ENCODE assay signal across 21 cellular contexts in genomic region chr20:1757072-1757471, GRCh38.
A peak's percentile ranks its signal among the peaks of the same experiment; 100 is the strongest.
DNase-seq lines count a peak whose midpoint lies in the region; ATAC-seq and TF ChIP-seq lines count a peak whose summit lies in the region.
"Had no signal": no experiment of that assay in that cellular context is flagged by ENCODE, and none has a peak within 500 bp of the region (broad histone marks: within the 10 kb centered on the region; RNA-seq: fewer than 3 reads in every experiment).

No MANE protein-coding gene starts in this region.

- POLR2A ChIA-PET in OCI-LY7 (lab: Charles Lee), result no interaction called here

- H3K27me3 ChIP-seq in tibial nerve, result no peaks in the 10 kb centered on the region
- H3K27me3 ChIP-seq: ovary had no signal

- H3K36me3 ChIP-seq in tibial nerve, result no peaks in the 10 kb centered on the region
- no peaks in the 10 kb centered on the region for H3K36me3 ChIP-seq in OCI-LY7 (ENCODE audit: insufficient read depth, low read length)
- H3K36me3 ChIP-seq: cardiac muscle cell, heart left ventricle, ovary had no signal

- H2AFZ ChIP-seq in OCI-LY7 (ENCODE audit: low read length), result no peak overlapping the region

- peak overlapping the region in 3 of 4 donors; percentile 42 to 62 (median 45) for H3K27ac ChIP-seq in tibial nerve
- no peak overlapping the region for H3K27ac ChIP-seq in OCI-LY7 (ENCODE audit: low read depth, low read length, poor library complexity, severe bottlenecking)
- H3K27ac ChIP-seq: cardiac muscle cell, heart left ventricle, ovary, skin epidermis had no signal

- H3K4me3 ChIP-seq in tibial nerve (no peak overlapping the region), OCI-LY7 (ENCODE audit: low read depth, low read length, poor library complexity, severe bottlenecking) (no peak overlapping the region)
- H3K4me3 ChIP-seq: cardiac muscle cell, heart left ventricle, ovary, skin epidermis had no signal

- intact Hi-C loops in OCI-LY7 (cut with micrococcal nuclease; ENCODE audit: unreplicated experiment), result no loop called here

- H3K4me2 ChIP-seq in OCI-LY7 (ENCODE audit: low read length), result no peak overlapping the region

- H3K9me3 ChIP-seq in tibial nerve (no peaks in the 10 kb centered on the region), OCI-LY7 (ENCODE audit: low read length) (no peaks in the 10 kb centered on the region)
- H3K9me3 ChIP-seq: heart left ventricle, ovary had no signal

- no peaks in the 10 kb centered on the region for H4K20me1 ChIP-seq in OCI-LY7 (ENCODE audit: insufficient read depth, low read length)

- no peaks in the 10 kb centered on the region for H3K9me2 ChIP-seq in OCI-LY7 (ENCODE audit: insufficient read depth, low read length)

- DNase-seq in Kasumi-1 (lab: John Stamatoyannopoulos, UW), result peak; percentile 51 to 54
- DNase-seq in SIG-M5 (lab: John Stamatoyannopoulos, UW), result peak; percentile 19
- no peak for DNase-seq in tibial nerve (ENCODE audit: low spot score in 2 of 2)
- no peak for DNase-seq in OCI-LY7 (ENCODE audit: low spot score)
- no peak for DNase-seq in activated effector memory CD4-positive, alpha-beta T cell treated with anti-CD3 and anti-CD28 coated beads, Interleukin-2, amount 50 U/mL, for 16 hours
- DNase-seq in GM19240 (ENCODE audit: insufficient read length, low spot score), result no peak
- DNase-seq: activated B cell treated with CpG ODN at 0.5 μM for 24 hours; effector CD4-positive, alpha-beta T cell; heart left ventricle; HFFc6; immature natural killer cell; Karpas-422; NCI-H1694; ovary; stimulated activated CD4-positive, alpha-beta T cell treated with anti-CD3 and anti-CD28 coated beads, Interleukin-4, amount 100 ng/mL, for 4 hours; T-helper 1 cell had no signal

- H3K79me2 ChIP-seq in OCI-LY7 (ENCODE audit: insufficient read depth, low read depth, low read length), result no peaks in the 10 kb centered on the region

- BruUV-seq in OCI-LY7 (replicated peaks; lab: Mats Ljungman, UMichigan), result no TSS peak

- ATAC-seq in esophagus mucosa, result peak; percentile 23
- ATAC-seq in GM19395 (IDR thresholded peaks at IDR 0.05; ENCODE audit: unreplicated experiment), result no peak
- ATAC-seq: activated T-helper 17 cell treated with anti-CD3 and anti-CD28 coated beads, Interleukin-2, amount 50 U/mL, for 72 hours; heart left ventricle had no signal

- CTCF ChIA-PET in OCI-LY7 (lab: Charles Lee; ENCODE audit: unreplicated experiment), result no interaction called here

- TF ChIP-seq CTCF in tibial nerve (IDR thresholded peaks at IDR 0.05) (no peak), OCI-LY7 (conservative IDR thresholded peaks at IDR 0.05; ENCODE audit: low read length) (no peak)

- H3K4me1 ChIP-seq in tibial nerve (peaks cover 0 to 7% (median 0%) of the 10 kb centered on the region in 4 donors), OCI-LY7 (ENCODE audit: insufficient read depth, low read length, poor library complexity, severe bottlenecking) (peaks cover 9% of the 10 kb centered on the region)

- no peak for TF ChIP-seq POLR2A in tibial nerve (IDR thresholded peaks at IDR 0.05)

- no peak for TF ChIP-seq EP300 in tibial nerve (IDR thresholded peaks at IDR 0.05)

Comparison
In these comparisons a context has a peak if more than half of its experiments do, and no peak if none do; other contexts are left out.
1. DNase-seq: peak in Kasumi-1 (2 of 2) and SIG-M5 (single experiment); none in tibial nerve (0 of 2), OCI-LY7 (single experiment), activated effector memory CD4-positive, alpha-beta T cell treated with anti-CD3 and anti-CD28 coated beads, Interleukin-2, amount 50 U/mL, for 16 hours (single experiment) and GM19240 (single experiment).